In the genomic region with DNA sequence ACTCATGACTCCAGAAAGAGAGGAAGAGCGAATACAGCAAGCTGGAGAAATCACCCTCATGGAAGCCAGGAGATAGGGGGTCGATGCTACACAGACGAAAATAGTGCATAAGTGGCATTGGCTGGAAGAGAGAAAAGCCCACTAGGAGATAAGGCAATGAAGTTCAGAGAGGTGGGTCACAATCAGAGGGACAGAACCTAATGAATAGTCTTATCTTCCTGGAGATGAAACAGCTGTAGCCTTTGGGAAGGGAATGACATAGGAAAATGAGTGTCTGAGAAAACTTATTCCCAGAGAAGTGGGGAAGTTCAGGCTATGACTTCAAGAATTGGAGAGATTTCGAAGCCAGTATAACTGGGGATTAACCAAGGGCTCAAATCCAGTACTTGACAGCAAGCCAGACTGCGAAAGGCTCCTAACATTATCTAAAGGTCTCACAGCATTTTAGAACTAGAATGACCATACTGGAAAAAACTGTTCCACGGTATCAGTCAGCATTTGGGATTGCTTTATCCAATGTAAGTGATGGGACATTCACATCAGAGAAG, we compare ENCODE assay signal across 25 cellular contexts.
DNase-seq lines count a peak whose midpoint lies in the region; ATAC-seq and TF ChIP-seq lines count a peak whose summit lies in the region.
"Had no signal": no experiment of that assay in that cellular context is flagged by ENCODE, and none has a peak within 500 bp of the region (broad histone marks: within the 10 kb centered on the region; RNA-seq: fewer than 3 reads in every experiment).

No MANE protein-coding gene starts in this region.

- H3K9ac ChIP-seq in adipocyte (ENCODE audit: low read length) (no peak overlapping the region), skeletal muscle tissue (ENCODE audit: low read depth in 1 of 3, low read length in 3 of 3) (no peak overlapping the region)
- H3K9ac ChIP-seq: BLaER1, KMS-11 had no signal

- H3K9me3 ChIP-seq in adipocyte (ENCODE audit: control insufficient read depth, low read length) (peaks cover 6% of the 10 kb centered on the region), right cardiac atrium (ENCODE audit: control insufficient read depth, low read length) (no peaks in the 10 kb centered on the region), skeletal muscle tissue (ENCODE audit: control insufficient read depth in 3 of 3, low read length in 3 of 3) (peaks cover 0 to 4% (median 0%) of the 10 kb centered on the region in 3 donors)
- H3K9me3 ChIP-seq: BLaER1, psoas muscle, testis had no signal

- H3K36me3 ChIP-seq in adipocyte (ENCODE audit: control insufficient read depth, insufficient read depth, low read length, severe bottlenecking) (no peaks in the 10 kb centered on the region), skeletal muscle tissue (ENCODE audit: control insufficient read depth in 3 of 3, insufficient read depth in 3 of 3, low read length in 3 of 3) (no peaks in the 10 kb centered on the region)
- H3K36me3 ChIP-seq: BLaER1 had no signal

- 58% methylated on average over 6 of the region's 6 CpGs for WGBS in right cardiac atrium

- no peak for DNase-seq in adipocyte (ENCODE audit: low read depth)
- peak; percentile 23 for DNase-seq in fibroblast of pulmonary artery (ENCODE audit: low read depth)
- peak; percentile 50 to 63 (median 54) for DNase-seq in right cardiac atrium
- DNase-seq in NCI-H69 (lab: John Stamatoyannopoulos, UW), result no peak
- DNase-seq in HPDE6-E6E7 (ENCODE audit: extremely low spot score), result no peak
- DNase-seq in pons (ENCODE audit: low spot score), result no peak
- no peak for DNase-seq in dedifferentiated amniotic fluid mesenchymal stem cell (ENCODE audit: extremely low spot score)
- DNase-seq: activated CD4-positive, alpha-beta T cell treated with anti-CD3 and anti-CD28 coated beads, Interleukin-2, amount 50 U/mL, for 48 hours; activated CD4-positive, CD25-positive, alpha-beta regulatory T cell treated with anti-CD3 and anti-CD28 coated beads, Interleukin-2, amount 50 U/mL, for 72 hours; activated naive CD4-positive, alpha-beta T cell treated with Interleukin-2 at 50 U/mL for 16 hours; hypothalamus; left colon; mesendoderm; MM.1S; naive B cell; NCI-H1930; NCI-H510A treated with DMSO at 0.1 percent for 48 hours; NK-92 treated with Interleukin-12 subunit alpha and Interleukin-12 subunit beta, amount 100 ng/mL, for 24 hours; psoas muscle; stimulated activated naive CD4-positive, alpha-beta T cell treated with Interleukin-2 at 50 U/mL for 16 hours; testis had no signal

- H3K4me1 ChIP-seq in adipocyte (ENCODE audit: control insufficient read depth, insufficient read depth, low read length) (peaks cover 55% of the 10 kb centered on the region), right cardiac atrium (ENCODE audit: control insufficient read depth, insufficient read depth, low read length) (peaks cover 2% of the 10 kb centered on the region), skeletal muscle tissue (ENCODE audit: control insufficient read depth in 3 of 3, insufficient read depth in 3 of 3, low read length in 3 of 3) (peaks cover 3 to 33% (median 9%) of the 10 kb centered on the region in 3 donors)
- H3K4me1 ChIP-seq: BLaER1, psoas muscle had no signal

- intact Hi-C loops in right cardiac atrium (cut with DNase I), result no loop called here

- TF ChIP-seq CTCF in fibroblast of pulmonary artery (IDR thresholded peaks at IDR 0.05; ENCODE audit: low read length, missing control alignments), result no peak

- no peaks in the 10 kb centered on the region for H3K27me3 ChIP-seq in adipocyte (replicated peaks; ENCODE audit: control insufficient read depth, insufficient read depth, low read length)
- no peaks in the 10 kb centered on the region for H3K27me3 ChIP-seq in right cardiac atrium (ENCODE audit: control insufficient read depth, insufficient read depth)
- peaks cover 0 to 3% (median 0%) of the 10 kb centered on the region in 3 donors for H3K27me3 ChIP-seq in skeletal muscle tissue (ENCODE audit: control insufficient read depth in 3 of 3, insufficient read depth in 3 of 3, low read length in 3 of 3)
- H3K27me3 ChIP-seq: BLaER1, testis had no signal

- peak; percentile 80 to 83 for ATAC-seq in right cardiac atrium
- ATAC-seq: esophagus mucosa, left colon, psoas muscle had no signal

- H3K27ac ChIP-seq in right cardiac atrium (ENCODE audit: low read length), result peak overlapping the region; percentile 70
- H3K27ac ChIP-seq in skeletal muscle tissue (ENCODE audit: low read depth, low read length), result peak overlapping the region; percentile 67
- H3K27ac ChIP-seq: BLaER1, KMS-11, psoas muscle, testis had no signal

- H3K4me3 ChIP-seq in adipocyte (ENCODE audit: low read length), result peak overlapping the region; percentile 42
- H3K4me3 ChIP-seq in fibroblast of pulmonary artery (replicated peaks; ENCODE audit: low read depth, low read length), result no peak overlapping the region
- H3K4me3 ChIP-seq in right cardiac atrium (ENCODE audit: low read length), result no peak overlapping the region
- no peak overlapping the region for H3K4me3 ChIP-seq in skeletal muscle tissue (ENCODE audit: low read length in 3 of 3)
- H3K4me3 ChIP-seq: BLaER1, psoas muscle, testis had no signal

Comparison
In these comparisons a context has a peak if more than half of its experiments do, and no peak if none do; other contexts are left out.
1. DNase-seq: peak in fibroblast of pulmonary artery (single experiment) and right cardiac atrium (3 of 3); none in adipocyte (single experiment), NCI-H69 (single experiment), HPDE6-E6E7 (single experiment), pons (single experiment) and dedifferentiated amniotic fluid mesenchymal stem cell (single experiment).